Comparison of ENCODE assay signal across 1 cellular context in the genomic region with DNA sequence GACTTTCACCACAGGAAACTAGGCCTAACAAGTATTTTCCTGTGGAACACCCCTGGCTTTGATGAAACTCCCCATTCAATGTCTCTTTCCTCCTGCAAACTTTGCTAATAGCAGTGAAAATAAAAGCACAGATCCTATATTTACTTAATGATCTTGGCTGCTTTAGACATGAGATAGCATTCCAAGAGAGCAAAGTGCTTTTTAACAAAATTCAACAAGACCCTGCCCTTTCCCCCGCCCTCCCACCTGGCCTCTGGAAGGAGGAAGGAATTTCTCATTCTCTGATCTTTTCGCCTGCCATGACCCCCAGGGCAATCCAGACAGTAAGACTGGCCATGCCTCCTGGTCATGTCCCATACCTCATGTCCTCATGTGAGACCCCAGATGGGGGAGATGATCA.
TF ChIP-seq lines count a peak whose summit lies in the region.

No MANE protein-coding gene starts in this region.

TF ChIP-seq in liver, 16 proteins besides CTCF, POLR2A, EP300 and RAD21 (continued from another document):
- TF ChIP-seq, protein P1, sequence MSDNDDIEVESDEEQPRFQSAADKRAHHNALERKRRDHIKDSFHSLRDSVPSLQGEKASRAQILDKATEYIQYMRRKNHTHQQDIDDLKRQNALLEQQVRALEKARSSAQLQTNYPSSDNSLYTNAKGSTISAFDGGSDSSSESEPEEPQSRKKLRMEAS (IDR thresholded peaks at IDR 0.05) = peak; percentile 13
- TF ChIP-seq GABPA (IDR thresholded peaks at IDR 0.05 in 1 of 2, conservative IDR thresholded peaks at IDR 0.05 in 1 of 2) (no peak), HNF4A (conservative IDR thresholded peaks at IDR 0.05) (peak; percentile 63 to 74)
